ENCODE assay signal across 8 cellular contexts in the genomic region with DNA sequence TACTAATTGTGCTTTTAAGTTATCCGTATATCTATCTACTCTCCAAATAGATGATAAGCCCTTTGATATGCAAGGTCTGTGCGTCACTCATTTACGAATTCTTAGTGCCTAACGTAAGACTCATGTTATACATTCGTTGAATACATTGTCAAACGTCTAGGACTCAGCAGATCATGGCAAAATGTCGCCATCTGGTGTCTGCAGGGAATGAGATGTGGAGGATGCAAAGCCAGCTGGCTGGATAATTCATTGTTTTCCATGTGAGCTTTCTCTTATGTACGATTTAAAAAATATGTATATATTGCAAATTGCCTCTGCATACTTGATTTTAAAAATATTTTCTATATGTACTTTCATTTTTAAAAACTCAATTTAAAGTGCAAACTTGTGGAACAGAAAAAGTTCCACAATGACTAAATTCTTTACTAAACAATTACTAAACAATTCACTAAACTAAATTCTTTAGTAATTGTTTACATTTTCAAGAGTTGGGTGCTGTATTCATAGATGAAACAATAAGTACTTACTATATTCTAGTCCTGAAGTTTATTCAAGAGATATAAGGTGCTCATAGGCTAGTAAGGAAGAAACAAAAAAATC. TPM values are rescaled to one million over a fixed set of nuclear protein-coding genes. Genes with fewer than 3 reads are reported as not detected.
DNase-seq lines count a peak whose midpoint lies in the region; ATAC-seq, FAIRE-seq and TF ChIP-seq lines count a peak whose summit lies in the region.

No MANE protein-coding gene starts in this region.

- H3K4me1 Mint-ChIP-seq in progenitor cell of endocrine pancreas (ENCODE audit: low read depth), result peaks cover 1% of the 10 kb centered on the region

- peak overlapping the region; percentile 76 for H3K27ac Mint-ChIP-seq in progenitor cell of endocrine pancreas

- H3K9me3 ChIP-seq in gastroesophageal sphincter, result no peaks in the 10 kb centered on the region

- H3K36me3 Mint-ChIP-seq in progenitor cell of endocrine pancreas (ENCODE audit: insufficient read depth), result no peaks in the 10 kb centered on the region

- DNase-seq in SHP77 (lab: John Stamatoyannopoulos, UW) (peak; percentile 57 to 58), SHP77 treated with DMSO at 0.1 percent for 48 hours (lab: John Stamatoyannopoulos, UW) (no peak), KG1 (lab: John Stamatoyannopoulos, UW) (peak; percentile 70), RCC 7860 (ENCODE audit: low spot score) (peak; percentile 18), progenitor cell of endocrine pancreas (ENCODE audit: low spot score, unreplicated experiment) (peak; percentile 38)
- DNase-seq in activated effector memory CD4-positive, alpha-beta T cell treated with anti-CD3 and anti-CD28 coated beads, Interleukin-2, amount 50 U/mL, for 16 hours, result peak; percentile 73

- no peak overlapping the region for H3K4me3 Mint-ChIP-seq in progenitor cell of endocrine pancreas (ENCODE audit: low read depth)

- 2 to 3% methylated on average over 8 of the region's 8 CpGs for WGBS in gastroesophageal sphincter (ENCODE audit: low coverage in 1 of 2), 2 donors

- no peaks in the 10 kb centered on the region for H3K36me3 ChIP-seq in gastroesophageal sphincter

- H3K4me3 ChIP-seq in gastroesophageal sphincter, result no peak overlapping the region

- FAIRE-seq in RCC 7860 (lab: Jason Lieb, UNC), result peak; percentile 32

- TF ChIP-seq CTCF in gastroesophageal sphincter (IDR thresholded peaks at IDR 0.05) (peak; percentile 17 to 59 (median 37)), progenitor cell of endocrine pancreas (IDR thresholded peaks at IDR 0.05; ENCODE audit: unreplicated experiment) (peak; percentile 89)

- no peak for TF ChIP-seq EP300 in gastroesophageal sphincter (IDR thresholded peaks at IDR 0.05)

- no peaks in the 10 kb centered on the region for H3K4me1 ChIP-seq in gastroesophageal sphincter

- ATAC-seq in gastroesophageal sphincter (no peak), HG03045 (IDR thresholded peaks at IDR 0.05; ENCODE audit: unreplicated experiment) (no peak)

- no peak for TF ChIP-seq POLR2A in gastroesophageal sphincter (IDR thresholded peaks at IDR 0.05)

- H3K27me3 ChIP-seq in gastroesophageal sphincter, result peaks cover 26% of the 10 kb centered on the region

- H3K27me3 Mint-ChIP-seq in progenitor cell of endocrine pancreas, result no peaks in the 10 kb centered on the region

- H3K9me3 Mint-ChIP-seq in progenitor cell of endocrine pancreas (ENCODE audit: low read depth), result no peaks in the 10 kb centered on the region

- no peak overlapping the region for H3K27ac ChIP-seq in gastroesophageal sphincter

RNA-seq across cellular contexts. Expression of a gene that starts 33.8 kb away (rescaled TPM):
- total RNA-seq in gastroesophageal sphincter (10 to 100 TPM in 1 of 4 donors, 1 to 10 TPM in 3; 3.6 to 10.4 (median 6.4) TPM), progenitor cell of endocrine pancreas (29.6 and 30.1 TPM in 2 replicates)

RNA-seq across cellular contexts. Expression of a gene that starts 46.6 kb away (rescaled TPM):
- total RNA-seq in gastroesophageal sphincter, result not detected
- not detected in 2 replicates for total RNA-seq in progenitor cell of endocrine pancreas

RNA-seq across cellular contexts. Expression of a gene that starts 53.3 kb away (rescaled TPM):
- total RNA-seq in gastroesophageal sphincter, result 1 to 10 TPM in 2 of 4 donors, under 1 TPM in 2; 0.31 to 2.7 (median 1.4) TPM
- 4.0 and 5.1 TPM in 2 replicates for total RNA-seq in progenitor cell of endocrine pancreas
